Comparison of ENCODE assay signal across 19 cellular contexts in the genomic region with DNA sequence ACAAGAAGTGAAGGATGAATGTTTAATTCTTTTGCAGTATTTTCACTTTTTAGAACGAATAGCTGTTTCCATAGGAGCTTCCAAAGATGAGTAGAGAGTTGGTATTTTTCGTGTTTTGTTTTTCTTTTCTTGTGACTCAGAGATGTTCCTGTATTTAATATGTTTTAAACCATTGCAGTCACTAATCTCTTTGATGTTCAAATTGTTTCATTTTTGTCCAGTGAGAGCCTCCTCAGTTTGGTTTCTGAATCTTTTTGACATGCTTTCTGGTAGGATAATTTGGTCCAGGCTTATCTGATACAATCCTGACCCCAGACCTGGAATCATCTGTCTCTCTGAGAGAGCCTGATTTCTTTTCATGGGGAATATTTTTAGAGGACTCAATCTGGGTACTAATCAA.
"Had no signal": no experiment of that assay in that cellular context is flagged by ENCODE, and none has a peak within 500 bp of the region (broad histone marks: within the 10 kb centered on the region; RNA-seq: fewer than 3 reads in every experiment).

No MANE protein-coding gene starts in this region.

- H3K4me1 Mint-ChIP-seq: activated CD4-positive, alpha-beta T cell treated with anti-CD3 and anti-CD28 coated beads, Interleukin-2, amount 10 ng/mL, durations not matched to agents 7 days and 5 days had no signal

- H3K9me3 Mint-ChIP-seq: activated CD4-positive, alpha-beta T cell treated with anti-CD3 and anti-CD28 coated beads, Interleukin-2, amount 10 ng/mL, durations not matched to agents 7 days and 5 days; activated naive CD4-positive, alpha-beta T cell treated with anti-CD3 and anti-CD28 coated beads for 36 hours; activated T-cell treated with anti-CD3 and anti-CD28 coated beads, Interleukin-2, amount 50 U/mL, for 24 hours; natural killer cell treated with Interleukin-12 subunit alpha and Interleukin-12 subunit beta and Interleukin-15 and Interleukin-18, amount 100 ng/mL, for 72 hours; T-helper 1 cell treated with Interleukin-12 subunit alpha and Interleukin-12 subunit beta and Interleukin-4 antibody, amounts not matched to agents 30 μg/mL and 1 μg/mL, for 36 hours had no signal

- H3K4me3 Mint-ChIP-seq: activated CD4-positive, alpha-beta T cell treated with anti-CD3 and anti-CD28 coated beads, Interleukin-2, amount 10 ng/mL, durations not matched to agents 7 days and 5 days; activated CD8-positive, alpha-beta T cell treated with anti-CD3 and anti-CD28 coated beads, Interleukin-2, amount 10 ng/mL, durations not matched to agents 7 days and 5 days; activated naive CD4-positive, alpha-beta T cell treated with anti-CD3 and anti-CD28 coated beads for 36 hours; activated T-cell treated with anti-CD3 and anti-CD28 coated beads, Interleukin-2, amount 50 U/mL, for 24 hours; natural killer cell treated with Interleukin-12 subunit alpha and Interleukin-12 subunit beta and Interleukin-15 and Interleukin-18, amount 100 ng/mL, for 72 hours; T-helper 1 cell treated with Interleukin-12 subunit alpha and Interleukin-12 subunit beta and Interleukin-4 antibody, amounts not matched to agents 30 μg/mL and 1 μg/mL, for 36 hours had no signal

- FAIRE-seq: islet of Langerhans had no signal

- H3K4me1 ChIP-seq: breast epithelium, thyroid gland had no signal

- DNase-seq: activated CD4-positive, alpha-beta T cell treated with anti-CD3 and anti-CD28 coated beads, Interleukin-2, amount 10 ng/mL, durations not matched to agents 7 days and 5 days; activated CD8-positive, alpha-beta T cell treated with anti-CD3 and anti-CD28 coated beads, Interleukin-2, amount 10 ng/mL, durations not matched to agents 7 days and 5 days; activated naive CD4-positive, alpha-beta T cell treated with anti-CD3 and anti-CD28 coated beads for 36 hours; activated T-cell treated with anti-CD3 and anti-CD28 coated beads, Interleukin-2, amount 50 U/mL, for 24 hours; aorta; cortex of kidney; effector CD4-positive, alpha-beta T cell; foreskin fibroblast; glutamatergic neuron; hippocampal formation; left cardiac atrium; stimulated activated CD4-positive, alpha-beta T cell treated with anti-CD3 and anti-CD28 coated beads, Interleukin-2, amount 100 ng/mL, for 24 hours; stimulated activated naive CD4-positive, alpha-beta T cell treated with Interleukin-2 at 50 U/mL for 16 hours; thyroid gland had no signal

- H3K9me3 ChIP-seq: breast epithelium, thyroid gland had no signal

- H3K27me3 Mint-ChIP-seq: activated CD4-positive, alpha-beta T cell treated with anti-CD3 and anti-CD28 coated beads, Interleukin-2, amount 10 ng/mL, durations not matched to agents 7 days and 5 days had no signal

- ATAC-seq: activated CD4-positive, CD25-positive, alpha-beta regulatory T cell treated with anti-CD3 and anti-CD28 coated beads, Interleukin-2, amount 50 U/mL, for 24 hours; activated CD8-positive, alpha-beta T cell treated with anti-CD3 and anti-CD28 coated beads, Interleukin-2, amount 10 ng/mL, durations not matched to agents 7 days and 5 days; left cardiac atrium; natural killer cell treated with Interleukin-12 subunit alpha and Interleukin-12 subunit beta and Interleukin-15 and Interleukin-18, amount 100 ng/mL, for 72 hours had no signal

- H3K27me3 ChIP-seq: thyroid gland had no signal

- H3K4me3 ChIP-seq: breast epithelium, thyroid gland had no signal

- H3K36me3 ChIP-seq: breast epithelium, thyroid gland had no signal

- H3K27ac ChIP-seq: thyroid gland had no signal

- H3K36me3 Mint-ChIP-seq: natural killer cell treated with Interleukin-12 subunit alpha and Interleukin-12 subunit beta and Interleukin-15 and Interleukin-18, amount 100 ng/mL, for 72 hours had no signal
